Comparison of ENCODE assay signal across 8 cellular contexts in the genomic region with DNA sequence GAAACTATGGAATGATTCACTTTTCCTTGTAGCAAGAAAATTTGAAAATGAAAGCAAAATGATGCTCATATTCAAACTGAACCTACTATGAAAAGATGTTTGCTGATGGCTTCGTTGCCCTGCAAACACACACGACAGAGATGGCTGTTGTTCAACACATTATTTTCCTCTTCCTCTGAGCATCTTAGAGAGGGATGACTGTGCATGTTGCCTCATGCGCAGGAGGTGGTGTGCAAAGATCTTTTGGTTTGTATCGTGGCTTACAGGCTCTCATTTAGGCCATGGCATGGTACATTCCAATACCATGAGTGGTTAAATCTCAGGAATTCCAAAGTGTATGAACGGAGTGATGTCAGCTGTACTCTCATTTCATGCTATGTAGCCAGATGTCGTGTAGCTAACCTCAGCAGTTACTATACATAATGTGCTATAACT.
A peak's percentile ranks its signal among the peaks of the same experiment; 100 is the strongest.
DNase-seq lines count a peak whose midpoint lies in the region; ATAC-seq and TF ChIP-seq lines count a peak whose summit lies in the region.

No MANE protein-coding gene starts in this region.

- H3K27ac ChIP-seq in MM.1S (ENCODE audit: low read length) (no peak overlapping the region), tibial artery (peak overlapping the region in 1 of 2 donors; percentile 20)

- H3F3A ChIP-seq in MM.1S (ENCODE audit: insufficient read depth, low read length) = 0 out of 2 replicates have a peak, but pooled peaks cover 5% of the 10 kb centered on the region

- peak overlapping the region; percentile 76 for H3K4me3 Mint-ChIP-seq in activated naive CD8-positive, alpha-beta T cell

- H3K9me2 ChIP-seq in MM.1S (replicated peaks; ENCODE audit: insufficient read depth, low read length) = no peaks in the 10 kb centered on the region

- DNase-seq in Daoy (ENCODE audit: low read depth) (peak; percentile 97), MM.1S (peak; percentile 24), kidney tubule cell (ENCODE audit: low spot score) (peak; percentile 98), tibial artery (no peak), hippocampal formation (lab: John Stamatoyannopoulos, UW) (no peak)

- H2AFZ ChIP-seq in MM.1S (ENCODE audit: low read length) = no peak overlapping the region

- peaks cover 10% of the 10 kb centered on the region for H3K36me3 Mint-ChIP-seq in activated naive CD8-positive, alpha-beta T cell

- H3K27me3 ChIP-seq in MM.1S (replicated peaks; ENCODE audit: insufficient read depth, low read length) = no peaks in the 10 kb centered on the region
- no peaks in the 10 kb centered on the region for H3K27me3 ChIP-seq in tibial artery

- H4K20me1 ChIP-seq in MM.1S (ENCODE audit: insufficient read depth, low read length) = no peaks in the 10 kb centered on the region

- ATAC-seq in GM19328 (IDR thresholded peaks at IDR 0.05; ENCODE audit: unreplicated experiment) (no peak), HG03039 (IDR thresholded peaks at IDR 0.05; ENCODE audit: unreplicated experiment) (no peak)

- peak overlapping the region; percentile 19; the same call in 1 of the 2 replicates for H3K4me2 ChIP-seq in MM.1S (ENCODE audit: low read depth, low read length)

- H3K9me3 Mint-ChIP-seq in activated naive CD8-positive, alpha-beta T cell (ENCODE audit: low read depth) = no peaks in the 10 kb centered on the region

- no peaks in the 10 kb centered on the region for H3K27me3 Mint-ChIP-seq in activated naive CD8-positive, alpha-beta T cell

- no peak overlapping the region for H3K9ac ChIP-seq in MM.1S (ENCODE audit: low read length)

- H3K4me3 ChIP-seq in MM.1S (ENCODE audit: low read length) = no peak overlapping the region
- peak overlapping the region; percentile 21 for H3K4me3 ChIP-seq in tibial artery

- intact Hi-C loops in tibial artery (cut with DNase I; ENCODE audit: low total_unique reads) = no loop called here

- no peaks in the 10 kb centered on the region; the same call in 1 of the 2 replicates for H3K79me2 ChIP-seq in MM.1S (ENCODE audit: low read length)

- peaks cover 84% of the 10 kb centered on the region for H3K4me1 Mint-ChIP-seq in activated naive CD8-positive, alpha-beta T cell (ENCODE audit: low read depth)

- TF ChIP-seq CTCF in MM.1S (IDR thresholded peaks at IDR 0.05; ENCODE audit: low read length) = no peak
- TF ChIP-seq CTCF in tibial artery (IDR thresholded peaks at IDR 0.05) = no peak

- no peaks in the 10 kb centered on the region for H3K36me3 ChIP-seq in MM.1S (replicated peaks; ENCODE audit: insufficient read depth, low read length)
- no peaks in the 10 kb centered on the region for H3K36me3 ChIP-seq in tibial artery

- H3K4me1 ChIP-seq in MM.1S (ENCODE audit: low read length) = peaks cover 16% of the 10 kb centered on the region
- peaks cover 0 to 32% (median 11%) of the 10 kb centered on the region in 4 donors for H3K4me1 ChIP-seq in tibial artery

- H3K27ac Mint-ChIP-seq in activated naive CD8-positive, alpha-beta T cell = peak overlapping the region; percentile 95

- H3K9me3 ChIP-seq in MM.1S (replicated peaks; ENCODE audit: insufficient read depth, low read length) (no peaks in the 10 kb centered on the region), tibial artery (no peaks in the 10 kb centered on the region)

Comparison
In these comparisons a context has a peak if more than half of its experiments do, and no peak if none do; other contexts are left out.
1. DNase-seq: peak in Daoy (single experiment), MM.1S (single experiment) and kidney tubule cell (single experiment); none in tibial artery (0 of 2) and hippocampal formation (0 of 2).